Comparison of ENCODE assay signal across 8 cellular contexts in the genomic region with DNA sequence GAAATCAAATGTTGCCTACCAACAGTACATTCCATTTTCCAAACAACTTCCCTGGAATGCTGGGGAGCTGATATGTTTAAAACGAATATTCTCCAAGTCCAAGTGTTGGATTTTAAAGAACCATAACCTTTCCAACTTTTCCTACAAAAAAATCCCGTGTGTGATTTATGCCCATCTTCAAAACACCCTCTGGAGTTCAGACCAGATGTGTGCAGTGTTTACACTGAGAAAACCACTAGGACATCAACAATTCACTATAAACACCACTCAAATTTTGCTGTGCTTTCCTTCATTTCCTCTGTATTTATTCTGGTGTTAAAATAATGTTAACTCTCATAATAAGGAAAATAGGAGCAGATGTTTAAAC. TPM values are rescaled to one million over a fixed set of nuclear protein-coding genes. Genes with fewer than 3 reads are reported as not detected.
DNase-seq lines count a peak whose midpoint lies in the region; ATAC-seq and TF ChIP-seq lines count a peak whose summit lies in the region.

No MANE protein-coding gene starts in this region.

- H3K27ac Mint-ChIP-seq in glutamatergic neuron (ENCODE audit: unreplicated experiment): peak overlapping the region; percentile 100
- H3K27ac Mint-ChIP-seq in stimulated activated effector memory CD8-positive, alpha-beta T cell treated with anti-CD3 and anti-CD28 coated beads, Interleukin-12 subunit alpha, Interleukin-12 subunit beta, amount 100 ng/mL, for 72 hours: peak overlapping the region; percentile 98

- no peaks in the 10 kb centered on the region for H3K27me3 ChIP-seq in HAP-1 (ENCODE audit: low read depth)

- DNase-seq in HAP-1 (ENCODE audit: low spot score in 2 of 2) (no peak), glutamatergic neuron (no peak), NCI-H2196 (lab: John Stamatoyannopoulos, UW; ENCODE audit: unreplicated experiment) (no peak), globus pallidus (ENCODE audit: low spot score) (no peak)
- no peak for DNase-seq in stimulated activated effector memory CD8-positive, alpha-beta T cell treated with anti-CD3 and anti-CD28 coated beads, Interleukin-12 subunit alpha, Interleukin-12 subunit beta, amount 100 ng/mL, for 72 hours (ENCODE audit: low spot score in 2 of 2)

- H3K27me3 Mint-ChIP-seq in glutamatergic neuron (ENCODE audit: unreplicated experiment): peaks cover 15% of the 10 kb centered on the region

- H3K9me3 Mint-ChIP-seq in glutamatergic neuron (ENCODE audit: unreplicated experiment): peaks cover 12% of the 10 kb centered on the region
- no peaks in the 10 kb centered on the region for H3K9me3 Mint-ChIP-seq in stimulated activated effector memory CD8-positive, alpha-beta T cell treated with anti-CD3 and anti-CD28 coated beads, Interleukin-12 subunit alpha, Interleukin-12 subunit beta, amount 100 ng/mL, for 72 hours

- in situ Hi-C loops in HAP-1 (cut with MboI; ENCODE audit: low sequenced_read_pairs): no loop called here

- no peaks in the 10 kb centered on the region for H3K36me3 ChIP-seq in HAP-1 (replicated peaks)

- peaks cover 34% of the 10 kb centered on the region for H3K4me1 ChIP-seq in HAP-1

- peak overlapping the region; percentile 63 for H3K4me3 ChIP-seq in HAP-1
- peak overlapping the region; percentile 92 for H3K4me3 ChIP-seq in WI38 (ENCODE audit: low read depth, low read length)

- TF ChIP-seq CTCF in WI38 (IDR thresholded peaks at IDR 0.05; ENCODE audit: low read depth, low read length): no peak
- TF ChIP-seq CTCF in glutamatergic neuron (IDR thresholded peaks at IDR 0.05; ENCODE audit: partially characterized antibody, unreplicated experiment): no peak

- peaks cover 38% of the 10 kb centered on the region for H3K4me1 Mint-ChIP-seq in glutamatergic neuron (ENCODE audit: low read depth, unreplicated experiment)
- peaks cover 51% of the 10 kb centered on the region for H3K4me1 Mint-ChIP-seq in stimulated activated effector memory CD8-positive, alpha-beta T cell treated with anti-CD3 and anti-CD28 coated beads, Interleukin-12 subunit alpha, Interleukin-12 subunit beta, amount 100 ng/mL, for 72 hours

- no peaks in the 10 kb centered on the region for H3K36me3 Mint-ChIP-seq in glutamatergic neuron (ENCODE audit: unreplicated experiment)
- H3K36me3 Mint-ChIP-seq in stimulated activated effector memory CD8-positive, alpha-beta T cell treated with anti-CD3 and anti-CD28 coated beads, Interleukin-12 subunit alpha, Interleukin-12 subunit beta, amount 100 ng/mL, for 72 hours: peaks cover 32% of the 10 kb centered on the region

- H3K9me3 ChIP-seq in HAP-1: no peaks in the 10 kb centered on the region

- no peak for ATAC-seq in stimulated activated effector memory CD8-positive, alpha-beta T cell treated with anti-CD3 and anti-CD28 coated beads, Interleukin-12 subunit alpha, Interleukin-12 subunit beta, amount 100 ng/mL, for 72 hours
- ATAC-seq in GM21367 (IDR thresholded peaks at IDR 0.05; ENCODE audit: unreplicated experiment) (no peak), HG02938 (IDR thresholded peaks at IDR 0.05; ENCODE audit: unreplicated experiment) (no peak)

- H3K4me3 Mint-ChIP-seq in glutamatergic neuron (ENCODE audit: unreplicated experiment): peak overlapping the region; percentile 96
- H3K4me3 Mint-ChIP-seq in stimulated activated effector memory CD8-positive, alpha-beta T cell treated with anti-CD3 and anti-CD28 coated beads, Interleukin-12 subunit alpha, Interleukin-12 subunit beta, amount 100 ng/mL, for 72 hours: peak overlapping the region; percentile 99

RNA-seq across cellular contexts. Expression of gene VGLL4, which starts 2.4 kb away (rescaled TPM):
- 29.4 TPM for total RNA-seq in glutamatergic neuron (ENCODE audit: unreplicated experiment)
